In the genomic region with DNA sequence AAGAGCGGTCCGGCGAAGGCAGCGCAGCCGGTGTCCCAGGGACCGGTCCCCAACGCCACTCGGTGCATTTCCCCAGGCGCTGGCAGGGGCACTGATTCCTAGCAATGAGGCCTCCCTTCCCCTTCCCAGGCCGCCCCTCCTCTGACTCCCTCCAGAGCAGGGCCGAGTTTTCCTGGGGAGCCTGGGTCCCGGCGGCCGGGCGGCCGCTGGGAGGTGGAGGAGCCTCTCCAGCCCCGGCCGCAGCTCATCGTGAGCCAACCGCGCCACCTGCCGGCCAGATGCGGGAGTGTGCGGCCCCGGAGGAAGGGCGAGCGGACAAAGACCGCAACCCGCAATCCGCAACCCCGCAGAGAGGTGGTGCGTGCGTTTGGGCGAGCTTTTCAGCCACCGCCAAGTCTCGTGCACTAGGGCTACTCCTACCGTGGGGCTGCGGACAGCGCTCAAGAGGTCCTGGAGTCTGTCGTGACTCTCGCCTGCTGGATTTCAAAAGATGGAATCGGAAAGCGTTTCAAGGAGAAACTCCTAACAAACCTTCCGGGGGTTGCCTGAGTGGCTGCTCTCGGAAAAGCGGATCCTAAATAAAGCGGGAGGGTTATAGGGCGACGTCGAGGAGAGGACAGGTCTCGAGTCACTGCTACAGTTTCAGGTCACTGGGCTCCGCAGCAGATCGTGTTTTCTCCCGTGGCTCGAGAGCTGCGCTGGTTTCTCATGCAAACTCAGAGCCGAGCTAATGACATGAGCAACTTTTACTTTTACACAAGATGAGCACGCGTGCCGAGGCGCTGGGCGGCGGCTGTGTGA, we compare ENCODE assay signal across 8 cellular contexts. TPM values are rescaled to one million over a fixed set of nuclear protein-coding genes. Genes with fewer than 3 reads are reported as not detected.
DNase-seq lines count a peak whose midpoint lies in the region; ATAC-seq and TF ChIP-seq lines count a peak whose summit lies in the region.

No MANE protein-coding gene starts in this region.

- peak overlapping the region; percentile 15 for H3K4me3 ChIP-seq in HL-60 (replicated peaks; ENCODE audit: insufficient read depth, low read length)
- H3K4me3 ChIP-seq in epithelial cell of esophagus (ENCODE audit: low read length): peak overlapping the region; percentile 74
- peak overlapping the region; percentile 48 for H3K4me3 ChIP-seq in mucosa of descending colon

- intact Hi-C loops in mucosa of descending colon (cut with DNase I, micrococcal nuclease): loop anchor here (2.0 to 10.0 kb wide), 3 partner anchors 886 to 1829 kb away; no protein-coding TSS in a partner anchor

- DNase-seq in COLO829 (ENCODE audit: low spot score) (peak; percentile 68), GM20000 (ENCODE audit: low spot score) (peak; percentile 87), HL-60 (ENCODE audit: low read depth in 1 of 2, low spot score in 1 of 2) (peak; percentile 22 to 69), NOMO-1 (lab: John Stamatoyannopoulos, UW; ENCODE audit: unreplicated experiment in 2 of 2) (peak; percentile 17 to 51), activated T-cell treated with anti-CD3 and anti-CD28 coated beads for 24 hours (ENCODE audit: low read depth) (peak; percentile 69), epithelial cell of esophagus (ENCODE audit: low read depth) (peak; percentile 74), mucosa of descending colon (peak; percentile 88 to 93 (median 92))
- DNase-seq in stimulated activated CD8-positive, alpha-beta memory T cell treated with anti-CD3 and anti-CD28 coated beads, Interleukin-4, amount 100 ng/mL, for 1 hour (ENCODE audit: low read depth in 2 of 2, low spot score in 1 of 2): peak; percentile 58 to 65

- H3K4me1 ChIP-seq in mucosa of descending colon (ENCODE audit: low read depth): peaks cover 15% of the 10 kb centered on the region

- no peak overlapping the region for H3K27ac ChIP-seq in HL-60 (replicated peaks)

- H3K27me3 ChIP-seq in HL-60 (ENCODE audit: insufficient read depth, poor library complexity, severe bottlenecking): peaks cover 48% of the 10 kb centered on the region

- H3K36me3 ChIP-seq in mucosa of descending colon (ENCODE audit: low read depth): no peaks in the 10 kb centered on the region

- H3K9me3 ChIP-seq in mucosa of descending colon: no peaks in the 10 kb centered on the region

- peak; percentile 91 for TF ChIP-seq CTCF in GM20000 (IDR thresholded peaks at IDR 0.05; ENCODE audit: extremely low read depth, missing control alignments)
- peak; percentile 44 for TF ChIP-seq CTCF in HL-60 (IDR thresholded peaks at IDR 0.05; ENCODE audit: insufficient read depth, low read length)
- TF ChIP-seq CTCF in epithelial cell of esophagus (IDR thresholded peaks at IDR 0.05; ENCODE audit: insufficient read depth, low read depth, low read length, missing control alignments): peak; percentile 69
- peak; percentile 91 for TF ChIP-seq CTCF in mucosa of descending colon (IDR thresholded peaks at IDR 0.05)

- ATAC-seq in mucosa of descending colon: peak; percentile 81

RNA-seq across cellular contexts. Expression of a gene that starts 1.5 kb away (rescaled TPM):
- total RNA-seq in mucosa of descending colon: 10 to 100 TPM; 21.4 to 36.8 (median 21.9) TPM

Comparison
In these comparisons a context has a peak if more than half of its experiments do, and no peak if none do; other contexts are left out.
1. DNase-seq: peak in every context shown above with its lines; median percentile 92 in mucosa of descending colon; 87 in GM20000; 74 in epithelial cell of esophagus; 69 in activated T-cell treated with anti-CD3 and anti-CD28 coated beads for 24 hours; 68 in COLO829; 62 in stimulated activated CD8-positive, alpha-beta memory T cell treated with anti-CD3 and anti-CD28 coated beads, Interleukin-4, amount 100 ng/mL, for 1 hour; 46 in HL-60; 34 in NOMO-1.
2. H3K4me3 ChIP-seq: peak in every context shown above with its lines; median percentile 74 in epithelial cell of esophagus; 48 in mucosa of descending colon; 15 in HL-60.